ENCODE assay signal across 8 cellular contexts in the genomic region with DNA sequence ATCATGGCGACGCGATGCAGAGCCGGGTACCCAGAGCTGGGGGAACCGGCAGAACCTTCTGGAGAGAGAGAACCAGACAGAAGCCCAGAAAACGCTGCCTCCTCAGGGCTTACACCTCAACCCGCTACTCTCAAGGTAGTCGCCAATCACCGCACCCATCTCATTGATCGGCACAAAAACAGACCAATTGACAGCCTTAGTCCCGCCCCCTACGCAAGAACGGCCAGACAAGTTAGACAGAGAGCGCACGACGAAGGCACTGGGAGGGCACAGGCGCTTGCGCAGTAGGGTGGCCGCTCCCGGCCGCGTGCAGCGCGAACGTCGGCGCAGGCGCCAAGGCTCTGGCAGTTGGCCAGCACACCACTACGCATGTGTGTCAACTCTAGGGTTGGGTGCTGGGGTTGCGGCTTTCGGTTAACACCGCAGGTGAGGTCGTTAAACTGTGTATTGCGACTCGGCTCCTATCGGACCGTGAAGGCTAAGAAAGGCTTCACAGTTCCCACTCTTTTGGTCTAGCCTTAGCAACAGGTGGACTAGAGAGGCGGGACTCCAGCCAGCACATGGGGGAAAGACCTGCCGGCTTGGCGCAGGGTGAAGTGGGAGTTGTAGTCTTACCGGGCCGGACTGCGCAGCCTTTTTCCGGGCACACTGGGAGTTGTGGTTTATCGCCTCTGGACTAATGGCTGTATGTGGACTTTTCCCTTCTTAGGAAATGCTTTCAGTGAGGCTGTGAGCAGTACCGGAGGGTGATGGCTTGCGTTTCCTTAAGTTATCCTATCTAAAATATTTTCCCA. TPM values are rescaled to one million over a fixed set of nuclear protein-coding genes. Genes with fewer than 3 reads are reported as not detected.
A peak's percentile ranks its signal among the peaks of the same experiment; 100 is the strongest.
DNase-seq lines count a peak whose midpoint lies in the region; ATAC-seq and TF ChIP-seq lines count a peak whose summit lies in the region.

Gene CCT3, minus strand, starts transcription at position 113 of the 794 bp plus-strand sequence. Its CDS starts 108 bp downstream, at position 5.
Gene TSACC, plus strand, starts transcription at position 347 of the 794 bp plus-strand sequence. CDS start 1,232 bp downstream, outside the sequence.

- peaks cover 8% of the 10 kb centered on the region for H3K79me1 ChIP-seq in mesendoderm (ENCODE audit: low read length)

- H4K8ac ChIP-seq in mesendoderm (ENCODE audit: low read depth, low read length), result no peak within 1 kb of the TSS

- H2AK5ac ChIP-seq in mesendoderm (ENCODE audit: low read length), result peak within 1 kb of the TSS; percentile 33

- no peak within 1 kb of the TSS for H3K18ac ChIP-seq in mesendoderm (ENCODE audit: low read length)

- peak within 1 kb of the TSS; percentile 33 for H3K23ac ChIP-seq in mesendoderm (ENCODE audit: low read length)

- H3K9ac ChIP-seq in endodermal cell (ENCODE audit: extremely low read depth, low read length, poor library complexity, severe bottlenecking) (peak within 1 kb of the TSS; percentile 77), mesendoderm (ENCODE audit: low read length) (peak within 1 kb of the TSS; percentile 96)

- H3K27ac Mint-ChIP-seq in endodermal cell, result peak within 1 kb of the TSS; percentile 97

- H3K36me3 ChIP-seq in endodermal cell (ENCODE audit: control insufficient read depth, insufficient read depth, low read length), result peaks cover 28% of the 10 kb centered on the region
- H3K36me3 ChIP-seq in mesendoderm (ENCODE audit: control insufficient read depth, insufficient read depth, low read length), result peaks cover 4% of the 10 kb centered on the region

- ATAC-seq in GM21390 (IDR thresholded peaks at IDR 0.05; ENCODE audit: unreplicated experiment), result peak; percentile 91

- TF ChIP-seq CTCF in endodermal cell (conservative IDR thresholded peaks at IDR 0.05), result no peak

- H3K9me3 ChIP-seq in endodermal cell (ENCODE audit: control insufficient read depth, low read length), result no peaks in the 10 kb centered on the region

- H3K27me3 ChIP-seq in endodermal cell (ENCODE audit: control insufficient read depth, insufficient read depth, low read length, poor library complexity, severe bottlenecking) (no peaks in the 10 kb centered on the region), mesendoderm (ENCODE audit: insufficient read depth, low read length, poor library complexity) (no peaks in the 10 kb centered on the region)

- H3K27ac ChIP-seq in endodermal cell (ENCODE audit: low read depth, low read length) (peak within 1 kb of the TSS; percentile 42), mesendoderm (ENCODE audit: low read depth, low read length) (peak within 1 kb of the TSS; percentile 24)

- H3K4ac ChIP-seq in mesendoderm (ENCODE audit: low read depth, low read length), result peak within 1 kb of the TSS; percentile 24

- peak; percentile 100 for DNase-seq in Caki2 (ENCODE audit: low read depth)
- DNase-seq in HUDEP-2 (lab: John Stamatoyannopoulos, UW; ENCODE audit: unreplicated experiment in 76 of 76), result peak; percentile 83 to 100 (median 98)
- DNase-seq in NOMO-1 treated with dmso at 0.1 percent for 144 hours (lab: John Stamatoyannopoulos, UW; ENCODE audit: unreplicated experiment), result peak; percentile 99
- peak; percentile 98 for DNase-seq in activated CD8-positive, alpha-beta memory T cell treated with anti-CD3 and anti-CD28 coated beads, Interleukin-2, amount 50 U/mL, for 1 hour (ENCODE audit: extremely low read depth)
- DNase-seq in endodermal cell, result peak; percentile 100
- peak; percentile 100 for DNase-seq in mesendoderm
- peak; percentile 99 for DNase-seq in stimulated activated CD8-positive, alpha-beta memory T cell treated with anti-CD3 and anti-CD28 coated beads, Interleukin-12 subunit alpha, Interleukin-12 subunit beta, amount 100 ng/mL, for 4 hours (ENCODE audit: low read depth)

- H3K27me3 Mint-ChIP-seq in endodermal cell (ENCODE audit: insufficient read depth), result no peaks in the 10 kb centered on the region

- H3K4me3 Mint-ChIP-seq in endodermal cell, result peak within 1 kb of the TSS; percentile 100

- H3K4me1 Mint-ChIP-seq in endodermal cell, result peaks cover 14% of the 10 kb centered on the region

- WGBS in endodermal cell (ENCODE audit: insufficient coverage in 1 of 2, insufficient read length in 1 of 2), 2 experiments, result 0 to 1% methylated on average over 21 to 47 of the region's 47 CpGs
- no CpG with 5 or more reads among the region's 47 CpGs for WGBS in mesendoderm (ENCODE audit: extremely low coverage, insufficient coverage, low lambda C conversion rate)

- H3K4me2 ChIP-seq in mesendoderm (ENCODE audit: low read length), result peak within 1 kb of the TSS; percentile 90

- in situ Hi-C loops in Caki2 (cut with HindIII; ENCODE audit: low pct_unique_long_range_greater_than_20kb, low sequenced_read_pairs), result no loop called here

- peaks cover 2% of the 10 kb centered on the region for H3K4me1 ChIP-seq in endodermal cell (ENCODE audit: control insufficient read depth, insufficient read depth, low read length)
- peaks cover 2% of the 10 kb centered on the region for H3K4me1 ChIP-seq in mesendoderm (ENCODE audit: control insufficient read depth, low read depth, low read length)

- H3K79me2 ChIP-seq in mesendoderm (ENCODE audit: control insufficient read depth, insufficient read depth, low read length), result peaks cover 31% of the 10 kb centered on the region

- peaks cover 27% of the 10 kb centered on the region for H3K36me3 Mint-ChIP-seq in endodermal cell (ENCODE audit: low read depth)

- no peak within 1 kb of the TSS for H2BK120ac ChIP-seq in mesendoderm (ENCODE audit: low read depth, low read length)

- H3K4me3 ChIP-seq in endodermal cell (ENCODE audit: low read length) (peak within 1 kb of the TSS; percentile 100), mesendoderm (ENCODE audit: low read length) (peak within 1 kb of the TSS; percentile 88)

- no peak within 1 kb of the TSS for H2BK15ac ChIP-seq in mesendoderm (replicated peaks; ENCODE audit: low read depth)

- no peaks in the 10 kb centered on the region for H3K9me3 Mint-ChIP-seq in endodermal cell

- no peak within 1 kb of the TSS for H4K5ac ChIP-seq in mesendoderm (ENCODE audit: low read length)

- H3K56ac ChIP-seq in mesendoderm (ENCODE audit: low read length), result peak within 1 kb of the TSS; percentile 97

- H2BK5ac ChIP-seq in mesendoderm (ENCODE audit: low read length), result peak within 1 kb of the TSS; percentile 48

RNA-seq across cellular contexts. Expression of gene CCT3, which starts in this region (rescaled TPM):
- 691 and 710 TPM in 2 replicates for total RNA-seq in Caki2 (2014; rRNA removed; shearing (Covaris generic); ENCODE audit: low replicate concordance)
- total RNA-seq in endodermal cell, result 100 to 1,000 TPM; 323 to 351 TPM
- polyA plus RNA-seq in endodermal cell (2013, experiment 1 of 2), result 255 TPM
- 247 TPM for polyA plus RNA-seq in endodermal cell (2013, experiment 2 of 2)
- 373 TPM for polyA plus RNA-seq in mesendoderm (2013, experiment 1 of 2)
- 377 TPM for polyA plus RNA-seq in mesendoderm (2013, experiment 2 of 2)

RNA-seq across cellular contexts. Expression of gene TSACC, which starts in this region (rescaled TPM):
- 14.3 TPM in 1 of 2 replicates, not detected in the other for total RNA-seq in Caki2 (2014; rRNA removed; shearing (Covaris generic); ENCODE audit: low replicate concordance)
- total RNA-seq in endodermal cell, result 1 to 10 TPM in 1 of 2 donors, under 1 TPM in 1; 0.62 to 1.6 TPM
- not detected for polyA plus RNA-seq in endodermal cell (2013, experiment 1 of 2)
- polyA plus RNA-seq in endodermal cell (2013, experiment 2 of 2), result 1.2 TPM
- 3.5 TPM for polyA plus RNA-seq in mesendoderm (2013, experiment 1 of 2)
- polyA plus RNA-seq in mesendoderm (2013, experiment 2 of 2), result 4.0 TPM

Comparison
In these comparisons a context has a peak if more than half of its experiments do, and no peak if none do; other contexts are left out.
1. Peak in every context shown above with its lines: DNase-seq, ATAC-seq, H3K4me3 ChIP-seq and H3K27ac ChIP-seq.